Comparison of ENCODE assay signal across 31 cellular contexts in the genomic region with DNA sequence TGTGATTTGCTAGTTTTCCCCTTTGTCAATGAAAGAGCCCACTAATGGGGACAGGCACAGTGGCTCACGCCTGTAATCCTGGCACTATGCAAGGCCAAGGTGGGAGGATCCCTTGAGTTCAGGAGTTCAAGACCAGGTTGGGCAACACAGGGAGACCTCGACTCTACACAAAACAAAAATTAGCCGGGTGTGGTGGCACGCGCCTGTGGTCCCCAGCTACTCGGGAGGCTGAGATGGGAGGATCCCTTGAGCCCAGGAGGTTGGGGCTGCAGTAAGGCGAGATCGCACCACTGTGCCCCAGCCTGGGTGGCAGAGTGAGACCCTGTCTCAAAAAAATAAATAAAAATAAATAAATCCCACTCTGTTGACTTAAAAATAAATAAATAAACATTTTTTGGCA.
"Had no signal": no experiment of that assay in that cellular context is flagged by ENCODE, and none has a peak within 500 bp of the region (broad histone marks: within the 10 kb centered on the region; RNA-seq: fewer than 3 reads in every experiment).

No MANE protein-coding gene starts in this region.

- H3K9me3 ChIP-seq: ovary, psoas muscle, spleen, suprapubic skin, thoracic aorta, thyroid gland, tibial nerve, upper lobe of left lung, vagina had no signal

- H3K36me3 ChIP-seq: neural progenitor cell, ovary had no signal

- H3K27ac Mint-ChIP-seq: natural killer cell; nephron; neural progenitor cell; progenitor cell of endocrine pancreas; stimulated activated memory B cell treated with anti-CD40 and anti-IgM and Interleukin-4, amounts not matched to agents 10 μg/mL and 1 μg/mL and 100 μg/mL, for 72 hours; stimulated activated naive CD8-positive, alpha-beta T cell treated with anti-CD3 and anti-CD28 coated beads, Interleukin-15, amount 100 ng/mL, for 72 hours had no signal

- H3K27me3 ChIP-seq: neural progenitor cell, ovary, spleen, suprapubic skin, thyroid gland, upper lobe of left lung, vagina had no signal

- ATAC-seq: natural killer cell; psoas muscle; right cardiac atrium; sciatic nerve; stimulated activated memory B cell treated with anti-CD40 and anti-IgM and Interleukin-4, amounts not matched to agents 10 μg/mL and 1 μg/mL and 100 μg/mL, for 72 hours; stimulated activated naive CD8-positive, alpha-beta T cell treated with anti-CD3 and anti-CD28 coated beads, Interleukin-15, amount 100 ng/mL, for 72 hours; stimulated activated naive CD8-positive, alpha-beta T cell treated with anti-CD3 and anti-CD28 coated beads, Interleukin-15, Interleukin-2, amounts not matched to agents 100 U/mL and 50 U/mL, for 24 hours had no signal

- H2AFZ ChIP-seq: neural progenitor cell, parathyroid adenoma had no signal

- DNase-seq: natural killer cell; occipital lobe; psoas muscle; right cardiac atrium; spleen; stimulated activated CD4-positive, alpha-beta T cell treated with anti-CD3 and anti-CD28 coated beads, Interleukin-12 subunit alpha, Interleukin-12 subunit beta, amount 100 ng/mL, for 4 hours; stimulated activated CD4-positive, alpha-beta T cell treated with anti-CD3 and anti-CD28 coated beads, Interleukin-1b, Interleukin-23, amount 100 ng/mL, for 48 hours; stimulated activated CD4-positive, alpha-beta T cell treated with anti-CD3 and anti-CD28 coated beads, Interleukin-4, amount 100 ng/mL, for 1 hour; stimulated activated CD4-positive, alpha-beta T cell treated with anti-CD3 and anti-CD28 coated beads, Interleukin-4, amount 100 ng/mL, for 4 hours; stimulated activated CD8-positive, alpha-beta memory T cell treated with anti-CD3 and anti-CD28 coated beads, Interleukin-4, amount 100 ng/mL, for 48 hours; stimulated activated naive CD4-positive, alpha-beta T cell; stimulated activated naive CD8-positive, alpha-beta T cell treated with anti-CD3 and anti-CD28 coated beads, Interleukin-15, amount 100 ng/mL, for 72 hours; stimulated activated naive CD8-positive, alpha-beta T cell treated with anti-CD3 and anti-CD28 coated beads, Interleukin-15, Interleukin-2, amounts not matched to agents 100 U/mL and 50 U/mL, for 24 hours; substantia nigra; thyroid gland; trophoblast cell; upper lobe of left lung had no signal

- H3K4me3 Mint-ChIP-seq: natural killer cell; nephron; neural progenitor cell; stimulated activated memory B cell treated with anti-CD40 and anti-IgM and Interleukin-4, amounts not matched to agents 10 μg/mL and 1 μg/mL and 100 μg/mL, for 72 hours; stimulated activated naive CD8-positive, alpha-beta T cell treated with anti-CD3 and anti-CD28 coated beads, Interleukin-15, amount 100 ng/mL, for 72 hours had no signal

- FAIRE-seq: urothelium cell line had no signal

- H3K9ac ChIP-seq: neural progenitor cell, parathyroid adenoma had no signal

- H3K4me3 ChIP-seq: neural progenitor cell, ovary, psoas muscle, skin epidermis, smooth muscle cell, spleen, suprapubic skin, thoracic aorta, thyroid gland, tibial nerve, upper lobe of left lung, vagina had no signal

- H3K27ac ChIP-seq: neural progenitor cell, ovary, parathyroid adenoma, psoas muscle, skin epidermis, spleen, suprapubic skin, thoracic aorta, thyroid gland, tibial nerve, upper lobe of left lung, vagina had no signal

- H3K36me3 Mint-ChIP-seq: natural killer cell had no signal

- H3K4me2 ChIP-seq: neural progenitor cell, smooth muscle cell had no signal

- H3K9me3 Mint-ChIP-seq: natural killer cell; nephron; neural progenitor cell; stimulated activated memory B cell treated with anti-CD40 and anti-IgM and Interleukin-4, amounts not matched to agents 10 μg/mL and 1 μg/mL and 100 μg/mL, for 72 hours; stimulated activated naive CD8-positive, alpha-beta T cell treated with anti-CD3 and anti-CD28 coated beads, Interleukin-15, amount 100 ng/mL, for 72 hours had no signal

- H3K27me3 Mint-ChIP-seq: progenitor cell of endocrine pancreas; stimulated activated memory B cell treated with anti-CD40 and anti-IgM and Interleukin-4, amounts not matched to agents 10 μg/mL and 1 μg/mL and 100 μg/mL, for 72 hours; stimulated activated naive CD8-positive, alpha-beta T cell treated with anti-CD3 and anti-CD28 coated beads, Interleukin-15, amount 100 ng/mL, for 72 hours had no signal
